ENCODE assay signal across 17 cellular contexts in the genomic region with DNA sequence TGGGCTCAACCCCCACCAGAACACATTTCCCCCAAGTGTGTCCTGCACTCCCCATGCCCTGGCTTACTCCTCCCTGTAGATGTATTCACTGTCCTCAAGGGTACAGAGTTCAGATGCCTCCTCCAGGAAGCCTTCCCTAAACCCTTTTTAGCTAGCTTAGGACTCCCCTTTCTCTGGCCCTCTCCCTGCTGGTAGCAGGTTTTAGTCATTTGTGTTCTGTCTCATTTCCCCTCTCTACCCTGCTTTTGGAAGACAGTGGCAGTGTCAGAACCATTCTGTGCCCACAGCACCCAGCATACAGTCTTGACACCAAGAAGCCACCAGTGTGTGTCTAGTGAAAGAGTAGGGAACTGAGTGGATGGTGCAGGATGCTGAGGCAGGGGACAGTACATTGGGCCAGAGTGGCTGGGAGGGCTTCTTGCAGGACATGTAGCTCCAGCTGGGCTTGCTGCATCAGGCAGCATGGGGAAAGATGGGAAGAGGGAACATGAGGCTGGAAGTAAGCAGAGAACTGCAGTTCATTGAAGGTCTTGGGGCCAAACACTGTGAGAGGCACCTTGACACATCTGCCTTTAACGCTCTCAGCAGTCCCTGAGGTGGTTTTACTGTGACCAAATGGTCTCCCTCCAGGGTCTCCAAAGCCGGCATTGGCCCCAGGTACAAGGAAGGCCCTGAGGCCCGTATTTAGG. TPM values are rescaled to one million over a fixed set of nuclear protein-coding genes. Genes with fewer than 3 reads are reported as not detected.
DNase-seq lines count a peak whose midpoint lies in the region; ATAC-seq, FAIRE-seq and TF ChIP-seq lines count a peak whose summit lies in the region.
"Had no signal": no experiment of that assay in that cellular context is flagged by ENCODE, and none has a peak within 500 bp of the region (broad histone marks: within the 10 kb centered on the region; RNA-seq: fewer than 3 reads in every experiment).

No MANE protein-coding gene starts in this region.

- H3K4me3 ChIP-seq in A673 (ENCODE audit: low read depth, low read length, poor library complexity, severe bottlenecking) = peak overlapping the region; percentile 77
- no peak overlapping the region for H3K4me3 ChIP-seq in DND-41 (ENCODE audit: low read depth in 1 of 2, low read length in 2 of 2)
- H3K4me3 ChIP-seq in GM12878 = no peak overlapping the region
- no peak overlapping the region for H3K4me3 ChIP-seq in coronary artery

- in situ Hi-C loops in GM12878 (cut with MboI) = no loop called here

- H3K9me3 ChIP-seq in A673 (ENCODE audit: low read depth, low read length, poor library complexity, severe bottlenecking) = no peaks in the 10 kb centered on the region
- no peaks in the 10 kb centered on the region for H3K9me3 ChIP-seq in DND-41 (ENCODE audit: insufficient read depth, low read length, severe bottlenecking)
- no peaks in the 10 kb centered on the region for H3K9me3 ChIP-seq in GM12878 (replicated peaks; ENCODE audit: control insufficient read depth, insufficient read depth, low read length)

- ATAC-seq in DND-41 (ENCODE audit: insufficient read depth, low read depth) (no peak), GM12878 (no peak)
- no peak for ATAC-seq in natural killer cell treated with Interleukin-12 subunit alpha and Interleukin-12 subunit beta and Interleukin-15 and Interleukin-18, amount 100 ng/mL, for 72 hours
- ATAC-seq: stimulated activated naive CD8-positive, alpha-beta T cell treated with anti-CD3 and anti-CD28 coated beads, Interleukin-15, amount 100 ng/mL, for 72 hours had no signal

- no peak for TF ChIP-seq RAD21 in GM12878 (IDR thresholded peaks at IDR 0.05; ENCODE audit: insufficient read depth, low read depth, low read length)

- no peak for TF ChIP-seq EP300 in GM12878 (IDR thresholded peaks at IDR 0.05; ENCODE audit: borderline replicate concordance in 1 of 2, control insufficient read depth in 1 of 2, low read depth in 2 of 2, low read length in 2 of 2)

- H3K27me3 ChIP-seq in A673 (replicated peaks; ENCODE audit: insufficient read depth, low read depth, low read length, poor library complexity) = no peaks in the 10 kb centered on the region
- H3K27me3 ChIP-seq in DND-41 (ENCODE audit: insufficient read depth, low read length, poor library complexity) = peaks cover 18% of the 10 kb centered on the region
- peaks cover 10 to 18% of the 10 kb centered on the region in 2 experiments; a peak in 3 of 4 replicates for H3K27me3 ChIP-seq in GM12878 (replicated peaks in 1 of 2; ENCODE audit: control insufficient read depth in 2 of 2, insufficient read depth in 2 of 2, low read length in 1 of 2)

- DNase-seq in A673 (ENCODE audit: low spot score) = no peak
- DNase-seq in DND-41 = no peak
- DNase-seq in GM12878 (ENCODE audit: low read depth, low spot score) = no peak
- no peak for DNase-seq in natural killer cell treated with Interleukin-12 subunit alpha and Interleukin-12 subunit beta and Interleukin-15 and Interleukin-18, amount 100 ng/mL, for 72 hours (ENCODE audit: low spot score)
- DNase-seq in erythroblast (lab: John Stamatoyannopoulos, UW) = no peak
- DNase-seq in amniotic stem cell (lab: John Stamatoyannopoulos, UW) = no peak
- DNase-seq in coronary artery (ENCODE audit: low spot score) = no peak
- DNase-seq in NCI-H510A treated with DMSO at 0.1 percent for 48 hours (lab: John Stamatoyannopoulos, UW) = no peak
- DNase-seq: activated CD8-positive, alpha-beta memory T cell treated with anti-CD3 and anti-CD28 coated beads for 24 hours; activated effector memory CD4-positive, alpha-beta T cell treated with Interleukin-2 at 50 U/mL for 16 hours; cortex of kidney; NCI-H524 treated with DMSO at 0.1 percent for 48 hours; stimulated activated naive CD8-positive, alpha-beta T cell treated with anti-CD3 and anti-CD28 coated beads, Interleukin-15, amount 100 ng/mL, for 72 hours had no signal

- TF ChIP-seq POLR2A in GM12878 (IDR thresholded peaks at IDR 0.05; ENCODE audit: low read depth, low read length) (no peak), erythroblast (IDR thresholded peaks at IDR 0.05; ENCODE audit: low read length) (no peak)

- no peak overlapping the region for H3K27ac Mint-ChIP-seq in natural killer cell treated with Interleukin-12 subunit alpha and Interleukin-12 subunit beta and Interleukin-15 and Interleukin-18, amount 100 ng/mL, for 72 hours
- H3K27ac Mint-ChIP-seq: stimulated activated naive CD8-positive, alpha-beta T cell treated with anti-CD3 and anti-CD28 coated beads, Interleukin-15, amount 100 ng/mL, for 72 hours had no signal

- no peaks in the 10 kb centered on the region for H3K79me2 ChIP-seq in DND-41 (ENCODE audit: insufficient read depth, low read length)
- H3K79me2 ChIP-seq in GM12878 (ENCODE audit: control insufficient read depth, insufficient read depth, low read length) = no peaks in the 10 kb centered on the region
- H3K79me2 ChIP-seq: parathyroid adenoma had no signal

- no peaks in the 10 kb centered on the region for H3K36me3 ChIP-seq in A673 (ENCODE audit: insufficient read depth, low read length, poor library complexity, severe bottlenecking)
- H3K36me3 ChIP-seq in DND-41 (ENCODE audit: insufficient read depth, low read length) = no peaks in the 10 kb centered on the region
- H3K36me3 ChIP-seq in GM12878 (ENCODE audit: control insufficient read depth in 2 of 2, insufficient read depth in 2 of 2, low read length in 1 of 2) = no peaks in the 10 kb centered on the region

- H2AFZ ChIP-seq in DND-41 (ENCODE audit: low read depth, low read length) (no peak overlapping the region), GM12878 (ENCODE audit: control insufficient read depth, low read depth, low read length) (no peak overlapping the region)
- H2AFZ ChIP-seq: parathyroid adenoma had no signal

- no peaks in the 10 kb centered on the region for H3K9me3 Mint-ChIP-seq in natural killer cell treated with Interleukin-12 subunit alpha and Interleukin-12 subunit beta and Interleukin-15 and Interleukin-18, amount 100 ng/mL, for 72 hours
- H3K9me3 Mint-ChIP-seq: stimulated activated naive CD8-positive, alpha-beta T cell treated with anti-CD3 and anti-CD28 coated beads, Interleukin-15, amount 100 ng/mL, for 72 hours had no signal

- BruUV-seq in A673 (replicated peaks; lab: Mats Ljungman, UMichigan) (no TSS peak), GM12878 (replicated peaks; lab: Mats Ljungman, UMichigan) (no TSS peak)

- peaks cover 27 to 33% of the 10 kb centered on the region in 2 donors for H3K27me3 Mint-ChIP-seq in natural killer cell treated with Interleukin-12 subunit alpha and Interleukin-12 subunit beta and Interleukin-15 and Interleukin-18, amount 100 ng/mL, for 72 hours

- H3K36me3 Mint-ChIP-seq in natural killer cell treated with Interleukin-12 subunit alpha and Interleukin-12 subunit beta and Interleukin-15 and Interleukin-18, amount 100 ng/mL, for 72 hours = no peaks in the 10 kb centered on the region

- WGBS in GM12878 (ENCODE audit: insufficient coverage, insufficient replicate concordance, low lambda C conversion rate, missing lambda C conversion rate) = 36% methylated on average over 3 of the region's 3 CpGs

- no peak overlapping the region for H3K27ac ChIP-seq in A673 (ENCODE audit: low read depth, low read length, poor library complexity, severe bottlenecking)
- H3K27ac ChIP-seq in DND-41 (ENCODE audit: low read length) = no peak overlapping the region
- no peak overlapping the region for H3K27ac ChIP-seq in GM12878 (ENCODE audit: control insufficient read depth, insufficient read depth)
- no peak overlapping the region for H3K27ac ChIP-seq in coronary artery
- H3K27ac ChIP-seq: epithelial cell of prostate, parathyroid adenoma had no signal

- intact Hi-C loops in A673 (cut with micrococcal nuclease; ENCODE audit: unreplicated experiment) = loop anchor here (5.0 kb wide), 1 partner anchor 54 kb away; no protein-coding TSS in a partner anchor
- intact Hi-C loops in GM12878 (cut with micrococcal nuclease; ENCODE audit: unreplicated experiment) = no loop called here

- peak overlapping the region; percentile 1 for H3K4me3 Mint-ChIP-seq in natural killer cell treated with Interleukin-12 subunit alpha and Interleukin-12 subunit beta and Interleukin-15 and Interleukin-18, amount 100 ng/mL, for 72 hours
- H3K4me3 Mint-ChIP-seq: stimulated activated naive CD8-positive, alpha-beta T cell treated with anti-CD3 and anti-CD28 coated beads, Interleukin-15, amount 100 ng/mL, for 72 hours had no signal

- peak; percentile 13 for FAIRE-seq in GM12878 (lab: Jason Lieb, UNC)
- FAIRE-seq: astrocyte, islet of Langerhans had no signal

- POLR2A ChIA-PET in A673 (lab: Charles Lee; ENCODE audit: low non-redundant PET) (no interaction called here), GM12878 (lab: Charles Lee) (interaction anchor here (1.3 kb wide), 2 partner anchors 8 to 14 kb away, joined by 3 to 5 read pairs; no protein-coding TSS in a partner anchor)

- SMC1A ChIA-PET in GM12878 (lab: Charles Lee; ENCODE audit: uncharacterized antibody, unreplicated experiment) = interaction anchor here (0.8 to 1.0 kb wide), 2 partner anchors 13 to 42 kb away, joined by 3 to 4 read pairs; no protein-coding TSS in a partner anchor

- TF ChIP-seq CTCF in A673 (conservative IDR thresholded peaks at IDR 0.05; ENCODE audit: low read depth, low read length) (no peak), DND-41 (IDR thresholded peaks at IDR 0.05; ENCODE audit: borderline replicate concordance, extremely low read depth, low read length, poor library complexity, severe bottlenecking) (no peak), GM12878 (IDR thresholded peaks at IDR 0.05 in 2 of 3, conservative IDR thresholded peaks at IDR 0.05 in 1 of 3; ENCODE audit: control insufficient read depth in 2 of 3, extremely low read depth in 1 of 3, insufficient read depth in 1 of 3, low read depth in 3 of 3, low read length in 3 of 3) (no peak), coronary artery (IDR thresholded peaks at IDR 0.05) (no peak)

- H3K9ac ChIP-seq in DND-41 (ENCODE audit: low read depth, low read length) (no peak overlapping the region), GM12878 (ENCODE audit: control insufficient read depth, insufficient read depth, low read length) (no peak overlapping the region)
- H3K9ac ChIP-seq: parathyroid adenoma had no signal

- RAD21 ChIA-PET in GM12878 (lab: Charles Lee; ENCODE audit: unreplicated experiment) = interaction anchor here (1.1 to 1.7 kb wide), 3 partner anchors 14 to 41 kb away, joined by 3 to 4 read pairs (median 3); no protein-coding TSS in a partner anchor

- CTCF ChIA-PET in A673 (lab: Charles Lee) = no interaction called here
- CTCF ChIA-PET in GM12878 (lab: Yijun Ruan, JAX) = no interaction called here

- peak overlapping the region; percentile 12; the same call in 1 of the 2 replicates for H3K4me2 ChIP-seq in DND-41 (ENCODE audit: insufficient read depth, low read length)
- H3K4me2 ChIP-seq in GM12878 (ENCODE audit: control insufficient read depth, insufficient read depth) = no peak overlapping the region

- H3K4me1 ChIP-seq in A673 (ENCODE audit: insufficient read depth, low read length, poor library complexity, severe bottlenecking) (peaks cover 50% of the 10 kb centered on the region), DND-41 (ENCODE audit: insufficient read depth, low read length) (peaks cover 49% of the 10 kb centered on the region), GM12878 (ENCODE audit: control insufficient read depth, insufficient read depth, low read length) (peaks cover 12% of the 10 kb centered on the region)

- H4K20me1 ChIP-seq in DND-41 (ENCODE audit: insufficient read depth, low read length) (peaks cover 27% of the 10 kb centered on the region), GM12878 (ENCODE audit: control insufficient read depth, insufficient read depth) (no peaks in the 10 kb centered on the region; the same call in 1 of the 2 replicates)

- peaks cover 4 to 12% of the 10 kb centered on the region in 2 donors for H3K4me1 Mint-ChIP-seq in natural killer cell treated with Interleukin-12 subunit alpha and Interleukin-12 subunit beta and Interleukin-15 and Interleukin-18, amount 100 ng/mL, for 72 hours (ENCODE audit: low read depth in 2 of 2)

RNA-seq across cellular contexts. Expression of a gene that starts 2.5 kb away (rescaled TPM):
- total RNA-seq in A673 (2021) (6.1 and 7.6 TPM in 2 replicates), GM12878 (2014; rRNA removed) (not detected in 2 replicates), GM12878 (2014; rRNA removed; fragmentation: Illumina TruSeq; extraction: Trizol) (not detected in 2 replicates), GM12878 (2021) (0.13 TPM in 1 of 2 replicates, not detected in the other)
- 3.1 and 4.2 TPM in 2 replicates for total RNA-seq in GM12878 (2013; cell fraction: nucleolus; rRNA removed)
- polyA plus RNA-seq in GM12878 (2011; ENCODE audit: low read depth) = not detected
- polyA plus RNA-seq in GM12878 (2011; rRNA removed) (0.09 and 0.37 TPM in 2 replicates), GM12878 (2014; fragmentation: Illumina TruSeq; extraction: Trizol) (not detected in 2 replicates), GM12878 (2014; fragmentation: Nextera tagmentation; extraction: Ambion mirVana) (not detected), GM12878 (2014; rRNA removed) (0.05 TPM in 1 of 2 replicates, not detected in the other), GM12878 (2016; fragmentation: Nextera tagmentation; extraction: Ambion mirVana) (not detected)
- 0.18 and 0.25 TPM in 2 replicates for polyA plus RNA-seq in GM12878 (2011; cell fraction: cytosol; rRNA removed)
- polyA plus RNA-seq in GM12878 (2011; cell fraction: nucleus; rRNA removed) = 0.57 and 0.67 TPM in 2 replicates
- polyA plus RNA-seq in GM12878 (2012) = 0.05 and 0.07 TPM in 2 replicates
- polyA minus RNA-seq in GM12878 (2011; rRNA and poly(A)+ RNA removed) = 0.10 and 0.15 TPM in 2 replicates
- 0.67 TPM in 1 of 2 replicates, not detected in the other for polyA minus RNA-seq in GM12878 (2011; cell fraction: cytosol; rRNA and poly(A)+ RNA removed)
- polyA minus RNA-seq in GM12878 (2011; cell fraction: nucleus; rRNA and poly(A)+ RNA removed) = 0.48 and 1.1 TPM in 2 replicates
- total RNA-seq in natural killer cell treated with Interleukin-12 subunit alpha and Interleukin-12 subunit beta and Interleukin-15 and Interleukin-18, amount 100 ng/mL, for 72 hours = not detected
